ENCODE assay signal across 23 cellular contexts in the genomic region with DNA sequence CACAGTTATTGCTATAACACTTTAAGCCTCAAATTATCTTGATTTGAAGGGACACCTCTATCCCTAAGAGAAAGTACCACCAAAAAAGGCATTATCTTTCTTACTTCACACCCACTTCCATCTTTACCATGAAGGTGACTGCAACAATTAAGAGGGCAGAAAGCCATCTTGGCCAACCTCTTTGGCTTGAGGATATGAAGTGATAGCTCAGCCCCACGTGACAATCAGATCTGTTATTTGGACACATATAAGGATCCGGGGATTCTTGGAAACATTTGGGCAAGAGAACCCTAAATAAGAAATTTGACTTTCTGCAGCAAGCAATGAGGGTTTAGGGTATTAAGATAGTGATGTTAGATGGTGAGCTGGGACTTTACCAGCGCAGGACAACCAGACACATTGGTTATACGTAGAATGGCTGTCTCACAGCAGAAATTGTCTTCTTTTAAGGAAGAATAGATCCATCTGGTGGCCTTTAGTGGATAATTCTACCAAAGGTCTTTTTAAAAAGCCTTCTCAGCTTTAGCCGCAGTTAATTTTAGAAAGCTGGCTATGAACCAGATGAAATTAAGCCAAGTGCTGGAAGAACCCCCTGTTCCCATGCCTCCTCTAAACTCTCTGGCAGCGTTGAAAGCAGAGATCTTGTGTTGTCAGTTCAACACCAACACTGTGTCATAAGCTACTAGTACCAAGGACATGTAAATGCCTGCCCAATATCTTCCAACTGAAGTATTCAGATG. TPM values are rescaled to one million over a fixed set of nuclear protein-coding genes. Genes with fewer than 3 reads are reported as not detected.
DNase-seq lines count a peak whose midpoint lies in the region; ATAC-seq and TF ChIP-seq lines count a peak whose summit lies in the region.
"Had no signal": no experiment of that assay in that cellular context is flagged by ENCODE, and none has a peak within 500 bp of the region (broad histone marks: within the 10 kb centered on the region; RNA-seq: fewer than 3 reads in every experiment).

No MANE protein-coding gene starts in this region.

- no peaks in the 10 kb centered on the region for H3K9me3 Mint-ChIP-seq in MCF 10A (ENCODE audit: unreplicated experiment)
- H3K9me3 Mint-ChIP-seq: activated T-helper 1 cell treated with anti-CD3 and anti-CD28 coated beads, Interleukin-12 subunit alpha, Interleukin-12 subunit beta, Interleukin-2, Interleukin-4 antibody, amounts not matched to agents 30 ng/mL and 10 ng/mL and 1 ng/mL, durations not matched to agents 14 hours and 24 hours and 36 hours; immature natural killer cell had no signal

- TF ChIP-seq CTCF in MCF 10A (IDR thresholded peaks at IDR 0.05; ENCODE audit: unreplicated experiment) (no peak), breast epithelium (IDR thresholded peaks at IDR 0.05) (no peak)

- H3K9me3 ChIP-seq in breast epithelium (no peaks in the 10 kb centered on the region), aorta (ENCODE audit: control insufficient read depth, low read length) (no peaks in the 10 kb centered on the region)
- H3K9me3 ChIP-seq: Caco-2, mucosa of descending colon had no signal

- intact Hi-C loops in MCF 10A (cut with micrococcal nuclease) (no loop called here), breast epithelium (cut with DNase I; ENCODE audit: low total_unique reads) (loop anchor here (1.0 kb wide), 1 partner anchor 12 kb away; no protein-coding TSS in a partner anchor), aorta (cut with DNase I) (no loop called here)

- H3K27me3 ChIP-seq in breast epithelium (no peaks in the 10 kb centered on the region), aorta (ENCODE audit: control insufficient read depth in 1 of 2, insufficient read depth in 2 of 2, low read length in 1 of 2) (no peaks in the 10 kb centered on the region)
- H3K27me3 ChIP-seq: dorsolateral prefrontal cortex, foreskin keratinocyte had no signal

- POLR2A ChIA-PET in MCF 10A (lab: Yijun Ruan, JAX), result interaction anchor here (0.8 to 3.2 kb wide), 5 partner anchors 8 to 704 kb away, joined by 3 to 14 read pairs (median 3); a partner anchor contains a TSS

- DNase-seq in MCF 10A (ENCODE audit: unreplicated experiment) (peak; percentile 27), breast epithelium (ENCODE audit: low spot score in 2 of 2) (no peak), fibroblast of gingiva (ENCODE audit: low read depth) (peak; percentile 56), myocyte (ENCODE audit: low read depth) (peak; percentile 53), aorta (no peak), SIG-M5 treated with dmso at 0.1 percent for 504 hours (lab: John Stamatoyannopoulos, UW; ENCODE audit: unreplicated experiment) (no peak)
- DNase-seq: activated CD4-positive, alpha-beta T cell treated with anti-CD3 and anti-CD28 coated beads, Interleukin-2, amount 50 U/mL, for 4 hours; amniotic stem cell; Caco-2; dorsolateral prefrontal cortex; immature natural killer cell; IMR-90; mucosa of descending colon; NCI-H1048; NCI-H2227 treated with DMSO at 0.1 percent for 48 hours; posterior cingulate gyrus; stimulated activated CD4-positive, alpha-beta T cell treated with anti-CD3 and anti-CD28 coated beads, Interleukin-1b, Interleukin-23, amount 100 ng/mL, for 48 hours had no signal

- no TSS peak for BruUV-seq in MCF 10A (replicated peaks; lab: Mats Ljungman, UMichigan)

- no peaks in the 10 kb centered on the region for H3K36me3 Mint-ChIP-seq in MCF 10A (ENCODE audit: insufficient read depth, unreplicated experiment)

- WGBS in aorta, 2 donors, result 11% methylated on average over 6 of the region's 6 CpGs

- H3K27me3 Mint-ChIP-seq in MCF 10A (ENCODE audit: insufficient read depth, unreplicated experiment), result no peaks in the 10 kb centered on the region

- TF ChIP-seq POLR2A in breast epithelium (IDR thresholded peaks at IDR 0.05), result no peak

- H3K4me1 Mint-ChIP-seq in MCF 10A (ENCODE audit: insufficient read depth, unreplicated experiment), result peaks cover 20% of the 10 kb centered on the region

- H3K4me3 ChIP-seq in breast epithelium, result no peak overlapping the region
- H3K4me3 ChIP-seq in aorta (ENCODE audit: low read length in 2 of 2), result no peak overlapping the region
- H3K4me3 ChIP-seq: dorsolateral prefrontal cortex, mucosa of descending colon had no signal

- no peaks in the 10 kb centered on the region for H3K36me3 ChIP-seq in breast epithelium
- no peaks in the 10 kb centered on the region for H3K36me3 ChIP-seq in aorta (ENCODE audit: control insufficient read depth in 1 of 2, insufficient read depth in 2 of 2, low read length in 1 of 2)

- CTCF ChIA-PET in MCF 10A (lab: Yijun Ruan, JAX), result interaction anchor here (0.6 to 4.7 kb wide), 8 partner anchors 11 to 322 kb away, joined by 3 to 27 read pairs (median 4); a partner anchor contains a TSS

- H3K4me1 ChIP-seq in breast epithelium (peaks cover 0 to 3% of the 10 kb centered on the region in 2 donors), aorta (ENCODE audit: control insufficient read depth in 1 of 2, insufficient read depth in 2 of 2, low read length in 2 of 2) (peaks cover 0 to 2% of the 10 kb centered on the region in 2 donors)
- H3K4me1 ChIP-seq: Caco-2, foreskin keratinocyte had no signal

- H3K4me3 Mint-ChIP-seq in MCF 10A (ENCODE audit: unreplicated experiment), result no peak overlapping the region
- H3K4me3 Mint-ChIP-seq: activated T-helper 1 cell treated with anti-CD3 and anti-CD28 coated beads, Interleukin-12 subunit alpha, Interleukin-12 subunit beta, Interleukin-2, Interleukin-4 antibody, amounts not matched to agents 30 ng/mL and 10 ng/mL and 1 ng/mL, durations not matched to agents 14 hours and 24 hours and 36 hours; immature natural killer cell had no signal

- peak; percentile 62 for ATAC-seq in aorta (ENCODE audit: low FRiP score)
- no peak for ATAC-seq in GM19351 (IDR thresholded peaks at IDR 0.05; ENCODE audit: unreplicated experiment)
- no peak for ATAC-seq in HG02840 (IDR thresholded peaks at IDR 0.05; ENCODE audit: low FRiP score, unreplicated experiment)
- ATAC-seq: foreskin keratinocyte, mucosa of descending colon had no signal

- peak overlapping the region; percentile 39 for H3K27ac Mint-ChIP-seq in MCF 10A (ENCODE audit: low read depth, unreplicated experiment)
- H3K27ac Mint-ChIP-seq: activated T-helper 1 cell treated with anti-CD3 and anti-CD28 coated beads, Interleukin-12 subunit alpha, Interleukin-12 subunit beta, Interleukin-2, Interleukin-4 antibody, amounts not matched to agents 30 ng/mL and 10 ng/mL and 1 ng/mL, durations not matched to agents 14 hours and 24 hours and 36 hours had no signal

- H3K27ac ChIP-seq in breast epithelium, result peak overlapping the region in 1 of 2 donors; percentile 27
- peak overlapping the region in 1 of 2 donors; percentile 51 for H3K27ac ChIP-seq in aorta (ENCODE audit: low read depth in 1 of 2, low read length in 2 of 2)
- H3K27ac ChIP-seq: foreskin keratinocyte had no signal

RNA-seq across cellular contexts. Expression of a gene that starts 12.3 kb away (rescaled TPM):
- 1.6 and 2.5 TPM in 2 replicates for total RNA-seq in MCF 10A (2022)
- total RNA-seq in breast epithelium, result 100 to 1,000 TPM in 1 of 3 donors, 10 to 100 TPM in 2; 37.8 to 144 (median 42.6) TPM
- total RNA-seq in myocyte, result 0.31 TPM in 1 of 2 replicates, not detected in the other
- 0.11 TPM for polyA plus RNA-seq in myocyte (2012)
- 10 to 100 TPM; 54.1 to 66.8 TPM for total RNA-seq in aorta
- 10 to 100 TPM; 12.9 to 54.6 TPM for polyA plus RNA-seq in aorta

RNA-seq across cellular contexts. Expression of a gene that starts 55.2 kb away (rescaled TPM):
- total RNA-seq in MCF 10A (2022) (not detected in 2 replicates), breast epithelium (not detected), myocyte (0.83 TPM in 1 of 2 replicates, not detected in the other), aorta (under 1 TPM in 1 of 2 donors, not detected in 1; 0.13 TPM)
- 0.10 TPM for polyA plus RNA-seq in myocyte (2012)
- not detected for polyA plus RNA-seq in aorta
- total RNA-seq: activated T-helper 1 cell treated with anti-CD3 and anti-CD28 coated beads, Interleukin-12 subunit alpha, Interleukin-12 subunit beta, Interleukin-2, Interleukin-4 antibody, amounts not matched to agents 30 ng/mL and 10 ng/mL and 1 ng/mL, durations not matched to agents 14 hours and 24 hours and 36 hours; Caco-2; foreskin keratinocyte; H4; IMR-90; urinary bladder had no signal
- polyA plus RNA-seq: foreskin keratinocyte, IMR-90, urinary bladder had no signal

Comparison
In these comparisons a context has a peak if more than half of its experiments do, and no peak if none do; other contexts are left out.
1. DNase-seq: peak in MCF 10A (single experiment), fibroblast of gingiva (single experiment) and myocyte (single experiment); none in breast epithelium (0 of 2), aorta (0 of 2) and SIG-M5 treated with dmso at 0.1 percent for 504 hours (single experiment).
2. RNA of a gene that starts 12.3 kb away (total RNA-seq): 54.1 to 66.8 TPM in aorta and 37.8 to 144 TPM in breast epithelium; 1.6 to 2.5 TPM in MCF 10A and 0.31 TPM in myocyte; every median in the first group is over 10 times any median in the second.